1 cellular context compared by ENCODE assay signal in the genomic region with DNA sequence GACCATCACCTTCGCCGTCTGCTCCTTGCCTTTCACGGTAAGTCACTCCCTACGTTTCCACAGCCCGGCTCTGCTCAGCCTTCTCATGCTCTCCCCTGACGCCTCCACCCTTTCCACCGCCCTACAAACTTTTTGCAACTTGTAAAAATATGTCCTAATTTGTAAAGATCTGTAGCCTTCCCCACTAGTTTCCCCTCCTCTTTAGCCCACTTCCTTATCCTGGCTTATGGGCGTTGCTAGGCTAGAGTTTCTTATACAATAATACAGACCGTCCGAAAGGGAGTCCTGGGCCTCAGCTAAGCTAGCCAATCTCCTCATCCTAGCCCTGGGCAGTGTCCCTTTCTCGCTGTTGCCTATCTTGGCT.
TF ChIP-seq lines count a peak whose summit lies in the region.

No MANE protein-coding gene starts in this region.

TF ChIP-seq in SK-N-SH, 30 proteins besides CTCF, POLR2A, EP300 and RAD21:
- TF ChIP-seq ELF1 (IDR thresholded peaks at IDR 0.05) (no peak), SMC3 (IDR thresholded peaks at IDR 0.05; ENCODE audit: low read depth, low read length) (no peak), NRF1 (IDR thresholded peaks at IDR 0.05; ENCODE audit: low read depth, low read length) (no peak), MXI1 (IDR thresholded peaks at IDR 0.05; ENCODE audit: low read depth, low read length) (no peak), RFX5 (IDR thresholded peaks at IDR 0.05; ENCODE audit: low read length) (no peak), JUND (IDR thresholded peaks at IDR 0.05) (no peak), FOXJ3 (CRISPR knock-in tag; IDR thresholded peaks at IDR 0.05) (no peak)
- TF ChIP-seq, protein P1, sequence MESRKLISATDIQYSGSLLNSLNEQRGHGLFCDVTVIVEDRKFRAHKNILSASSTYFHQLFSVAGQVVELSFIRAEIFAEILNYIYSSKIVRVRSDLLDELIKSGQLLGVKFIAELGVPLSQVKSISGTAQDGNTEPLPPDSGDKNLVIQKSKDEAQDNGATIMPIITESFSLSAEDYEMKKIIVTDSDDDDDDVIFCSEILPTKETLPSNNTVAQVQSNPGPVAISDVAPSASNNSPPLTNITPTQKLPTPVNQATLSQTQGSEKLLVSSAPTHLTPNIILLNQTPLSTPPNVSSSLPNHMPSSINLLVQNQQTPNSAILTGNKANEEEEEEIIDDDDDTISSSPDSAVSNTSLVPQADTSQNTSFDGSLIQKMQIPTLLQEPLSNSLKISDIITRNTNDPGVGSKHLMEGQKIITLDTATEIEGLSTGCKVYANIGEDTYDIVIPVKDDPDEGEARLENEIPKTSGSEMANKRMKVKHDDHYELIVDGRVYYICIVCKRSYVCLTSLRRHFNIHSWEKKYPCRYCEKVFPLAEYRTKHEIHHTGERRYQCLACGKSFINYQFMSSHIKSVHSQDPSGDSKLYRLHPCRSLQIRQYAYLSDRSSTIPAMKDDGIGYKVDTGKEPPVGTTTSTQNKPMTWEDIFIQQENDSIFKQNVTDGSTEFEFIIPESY (IDR thresholded peaks at IDR 0.05; ENCODE audit: borderline replicate concordance, low read depth) = no peak
- TF ChIP-seq, protein P2, sequence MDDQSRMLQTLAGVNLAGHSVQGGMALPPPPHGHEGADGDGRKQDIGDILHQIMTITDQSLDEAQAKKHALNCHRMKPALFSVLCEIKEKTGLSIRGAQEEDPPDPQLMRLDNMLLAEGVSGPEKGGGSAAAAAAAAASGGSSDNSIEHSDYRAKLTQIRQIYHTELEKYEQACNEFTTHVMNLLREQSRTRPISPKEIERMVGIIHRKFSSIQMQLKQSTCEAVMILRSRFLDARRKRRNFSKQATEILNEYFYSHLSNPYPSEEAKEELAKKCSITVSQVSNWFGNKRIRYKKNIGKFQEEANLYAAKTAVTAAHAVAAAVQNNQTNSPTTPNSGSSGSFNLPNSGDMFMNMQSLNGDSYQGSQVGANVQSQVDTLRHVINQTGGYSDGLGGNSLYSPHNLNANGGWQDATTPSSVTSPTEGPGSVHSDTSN (IDR thresholded peaks at IDR 0.05) = no peak
